22 cellular contexts compared by ENCODE assay signal in genomic region chrX:68288127-68288526, GRCh38.
"Had no signal": no experiment of that assay in that cellular context is flagged by ENCODE, and none has a peak within 500 bp of the region (broad histone marks: within the 10 kb centered on the region; RNA-seq: fewer than 3 reads in every experiment).

No MANE protein-coding gene starts in this region.

- H3K36me3 Mint-ChIP-seq: immature natural killer cell had no signal

- H3K4me1 ChIP-seq: esophagus muscularis mucosa, foreskin keratinocyte, gastroesophageal sphincter, heart left ventricle, left lung, lower lobe of right lung had no signal

- ATAC-seq: foreskin keratinocyte, gastroesophageal sphincter, heart left ventricle, left lung, left ventricle myocardium superior, lower lobe of right lung had no signal

- H3K79me2 ChIP-seq: hepatocyte had no signal

- H3K9me3 ChIP-seq: esophagus muscularis mucosa, gastroesophageal sphincter, heart left ventricle, left lung, lower lobe of right lung had no signal

- H3K4me2 ChIP-seq: hepatocyte had no signal

- H3K27me3 ChIP-seq: esophagus muscularis mucosa, foreskin keratinocyte, gastroesophageal sphincter, hepatocyte, left lung had no signal

- H3K36me3 ChIP-seq: esophagus muscularis mucosa, gastroesophageal sphincter, heart left ventricle, left lung, lower lobe of right lung had no signal

- FAIRE-seq: colon, frontal cortex, kidney had no signal

- H2AFZ ChIP-seq: hepatocyte had no signal

- DNase-seq: dermis blood vessel endothelial cell; dorsolateral prefrontal cortex; effector CD4-positive, alpha-beta T cell; effector memory CD4-positive, alpha-beta T cell; foreskin keratinocyte; heart left ventricle; hypothalamus; islet precursor cell; kidney; kidney glomerular epithelial cell; left lung; left ventricle myocardium superior; lower lobe of right lung; mesenchymal stem cell; midbrain had no signal

- H3K27ac ChIP-seq: coronary artery, dorsolateral prefrontal cortex, esophagus muscularis mucosa, foreskin keratinocyte, gastroesophageal sphincter, heart left ventricle, hepatocyte, left lung, lower lobe of right lung had no signal

- H3K4me3 ChIP-seq: coronary artery, dorsolateral prefrontal cortex, esophagus muscularis mucosa, gastroesophageal sphincter, heart left ventricle, hepatocyte, left lung, lower lobe of right lung had no signal
